ENCODE assay signal across 1 cellular context in the genomic region with DNA sequence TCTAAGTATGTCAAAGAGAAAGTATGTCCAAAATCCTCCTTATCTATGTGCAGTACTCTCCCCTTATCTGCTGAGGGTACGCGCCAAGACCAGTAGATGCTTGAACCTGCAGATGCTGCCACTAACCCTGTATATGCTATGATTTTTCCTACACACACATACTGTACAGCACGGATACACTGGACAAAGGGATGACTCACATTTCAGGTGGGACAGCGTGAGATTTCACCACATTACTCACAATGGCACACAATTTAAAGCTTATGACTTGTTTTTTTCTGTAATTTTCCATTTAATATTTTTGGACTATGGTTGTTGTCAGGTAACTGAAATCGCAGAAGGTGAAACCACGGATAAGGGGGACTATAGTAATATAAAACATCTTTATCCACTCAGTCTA.
TF ChIP-seq lines count a peak whose summit lies in the region.

No MANE protein-coding gene starts in this region.

TF ChIP-seq in K562, 482 proteins besides CTCF, POLR2A, EP300 and RAD21:
- TF ChIP-seq, protein P1, sequence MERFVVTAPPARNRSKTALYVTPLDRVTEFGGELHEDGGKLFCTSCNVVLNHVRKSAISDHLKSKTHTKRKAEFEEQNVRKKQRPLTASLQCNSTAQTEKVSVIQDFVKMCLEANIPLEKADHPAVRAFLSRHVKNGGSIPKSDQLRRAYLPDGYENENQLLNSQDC (CRISPR knock-in tag; IDR thresholded peaks at IDR 0.05): no peak
- TF ChIP-seq CTBP1 (IDR thresholded peaks at IDR 0.05; ENCODE audit: borderline replicate concordance) (peak; percentile 26; the same call in 1 of the 2 replicates), CEBPG (CRISPR knock-in tag; IDR thresholded peaks at IDR 0.05) (no peak), CEBPG (tag; conservative IDR thresholded peaks at IDR 0.05 in 1 of 2, IDR thresholded peaks at IDR 0.05 in 1 of 2) (no peak), PRMT5 (CRISPR knock-in tag; IDR thresholded peaks at IDR 0.05) (no peak), ZNF239 (CRISPR knock-in tag; IDR thresholded peaks at IDR 0.05) (no peak), PHF8 (IDR thresholded peaks at IDR 0.05; ENCODE audit: borderline replicate concordance, low read length) (no peak), STAG1 (CRISPR knock-in tag; IDR thresholded peaks at IDR 0.05; ENCODE audit: borderline replicate concordance) (no peak), OTX1 (CRISPR knock-in tag; IDR thresholded peaks at IDR 0.05) (no peak), ZNF121 (CRISPR knock-in tag; conservative IDR thresholded peaks at IDR 0.05) (no peak), RCOR1 (IDR thresholded peaks at IDR 0.05; ENCODE audit: borderline replicate concordance in 1 of 2, low read depth in 2 of 2, low read length in 2 of 2) (peak in 1 of 2 experiments; percentile 27; a peak in 1 of 4 replicates), SMARCA4 (IDR thresholded peaks at IDR 0.05) (no peak), MEF2A (IDR thresholded peaks at IDR 0.05; ENCODE audit: control insufficient read depth, low read depth, low read length) (no peak), WHSC1 (IDR thresholded peaks at IDR 0.05; ENCODE audit: low read length) (no peak), JUND (IDR thresholded peaks at IDR 0.05; ENCODE audit: borderline replicate concordance, low read depth, low read length) (0 out of 2 replicates have a peak, but pooled peaks have one; percentile 14), JUND (tag; IDR thresholded peaks at IDR 0.05; ENCODE audit: borderline replicate concordance, low read depth, low read length) (no peak), ZNF668 (CRISPR knock-in tag; IDR thresholded peaks at IDR 0.05) (no peak), ERF (CRISPR knock-in tag; IDR thresholded peaks at IDR 0.05) (no peak), EZH2 (IDR thresholded peaks at IDR 0.05; ENCODE audit: borderline replicate concordance, low read depth, low read length) (no peak), SRSF7 (optimal IDR thresholded peaks at IDR 0.05; ENCODE audit: low read depth, low read length) (no peak), FOXJ3 (CRISPR knock-in tag; IDR thresholded peaks at IDR 0.05) (no peak), ASH1L (IDR thresholded peaks at IDR 0.05; ENCODE audit: borderline replicate concordance, low read depth, partially characterized antibody) (no peak), CBFB (CRISPR knock-in tag; IDR thresholded peaks at IDR 0.05) (no peak), PURB (CRISPR knock-in tag; IDR thresholded peaks at IDR 0.05; ENCODE audit: low read depth) (no peak), ZNF830 (CRISPR knock-in tag; IDR thresholded peaks at IDR 0.05) (no peak), STAT5B (CRISPR knock-in tag; IDR thresholded peaks at IDR 0.05) (no peak), LARP7 (IDR thresholded peaks at IDR 0.05) (no peak), CBX2 (IDR thresholded peaks at IDR 0.05; ENCODE audit: insufficient read depth, low read length, poor library complexity, severe bottlenecking) (no peak), TEAD4 (IDR thresholded peaks at IDR 0.05; ENCODE audit: low read length) (peak; percentile 15; the same call in 1 of the 2 replicates), TEAD4 (CRISPR knock-in tag; IDR thresholded peaks at IDR 0.05; ENCODE audit: borderline replicate concordance) (no peak), ZNF431 (CRISPR knock-in tag; IDR thresholded peaks at IDR 0.05) (no peak), HSF4 (CRISPR knock-in tag; IDR thresholded peaks at IDR 0.05; ENCODE audit: borderline replicate concordance) (no peak), SUPT5H (IDR thresholded peaks at IDR 0.05) (no peak), ZNF124 (CRISPR knock-in tag; IDR thresholded peaks at IDR 0.05) (no peak), RBM15 (IDR thresholded peaks at IDR 0.05; ENCODE audit: insufficient read depth, low read length) (no peak), ZKSCAN3 (CRISPR knock-in tag; IDR thresholded peaks at IDR 0.05) (no peak), DIDO1 (tag; IDR thresholded peaks at IDR 0.05; ENCODE audit: low read depth) (no peak), SMARCA5 (IDR thresholded peaks at IDR 0.05) (no peak), SMARCE1 (IDR thresholded peaks at IDR 0.05) (no peak), CBFA2T3 (IDR thresholded peaks at IDR 0.05) (peak; percentile 14; the same call in 1 of the 2 replicates), PML (IDR thresholded peaks at IDR 0.05; ENCODE audit: low read length) (peak; percentile 42; the same call in 1 of the 2 replicates), HDAC2 (IDR thresholded peaks at IDR 0.05) (no peak), FOSL1 (tag; conservative IDR thresholded peaks at IDR 0.05) (peak; percentile 31; the same call in 1 of the 2 replicates), TGIF2 (CRISPR knock-in tag; IDR thresholded peaks at IDR 0.05) (no peak)
- TF ChIP-seq, protein P2, sequence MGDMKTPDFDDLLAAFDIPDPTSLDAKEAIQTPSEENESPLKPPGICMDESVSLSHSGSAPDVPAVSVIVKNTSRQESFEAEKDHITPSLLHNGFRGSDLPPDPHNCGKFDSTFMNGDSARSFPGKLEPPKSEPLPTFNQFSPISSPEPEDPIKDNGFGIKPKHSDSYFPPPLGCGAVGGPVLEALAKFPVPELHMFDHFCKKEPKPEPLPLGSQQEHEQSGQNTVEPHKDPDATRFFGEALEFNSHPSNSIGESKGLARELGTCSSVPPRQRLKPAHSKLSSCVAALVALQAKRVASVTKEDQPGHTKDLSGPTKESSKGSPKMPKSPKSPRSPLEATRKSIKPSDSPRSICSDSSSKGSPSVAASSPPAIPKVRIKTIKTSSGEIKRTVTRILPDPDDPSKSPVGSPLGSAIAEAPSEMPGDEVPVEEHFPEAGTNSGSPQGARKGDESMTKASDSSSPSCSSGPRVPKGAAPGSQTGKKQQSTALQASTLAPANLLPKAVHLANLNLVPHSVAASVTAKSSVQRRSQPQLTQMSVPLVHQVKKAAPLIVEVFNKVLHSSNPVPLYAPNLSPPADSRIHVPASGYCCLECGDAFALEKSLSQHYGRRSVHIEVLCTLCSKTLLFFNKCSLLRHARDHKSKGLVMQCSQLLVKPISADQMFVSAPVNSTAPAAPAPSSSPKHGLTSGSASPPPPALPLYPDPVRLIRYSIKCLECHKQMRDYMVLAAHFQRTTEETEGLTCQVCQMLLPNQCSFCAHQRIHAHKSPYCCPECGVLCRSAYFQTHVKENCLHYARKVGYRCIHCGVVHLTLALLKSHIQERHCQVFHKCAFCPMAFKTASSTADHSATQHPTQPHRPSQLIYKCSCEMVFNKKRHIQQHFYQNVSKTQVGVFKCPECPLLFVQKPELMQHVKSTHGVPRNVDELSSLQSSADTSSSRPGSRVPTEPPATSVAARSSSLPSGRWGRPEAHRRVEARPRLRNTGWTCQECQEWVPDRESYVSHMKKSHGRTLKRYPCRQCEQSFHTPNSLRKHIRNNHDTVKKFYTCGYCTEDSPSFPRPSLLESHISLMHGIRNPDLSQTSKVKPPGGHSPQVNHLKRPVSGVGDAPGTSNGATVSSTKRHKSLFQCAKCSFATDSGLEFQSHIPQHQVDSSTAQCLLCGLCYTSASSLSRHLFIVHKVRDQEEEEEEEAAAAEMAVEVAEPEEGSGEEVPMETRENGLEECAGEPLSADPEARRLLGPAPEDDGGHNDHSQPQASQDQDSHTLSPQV (IDR thresholded peaks at IDR 0.05): 0 out of 2 replicates have a peak, but pooled peaks have one; percentile 36
- TF ChIP-seq, protein P3, sequence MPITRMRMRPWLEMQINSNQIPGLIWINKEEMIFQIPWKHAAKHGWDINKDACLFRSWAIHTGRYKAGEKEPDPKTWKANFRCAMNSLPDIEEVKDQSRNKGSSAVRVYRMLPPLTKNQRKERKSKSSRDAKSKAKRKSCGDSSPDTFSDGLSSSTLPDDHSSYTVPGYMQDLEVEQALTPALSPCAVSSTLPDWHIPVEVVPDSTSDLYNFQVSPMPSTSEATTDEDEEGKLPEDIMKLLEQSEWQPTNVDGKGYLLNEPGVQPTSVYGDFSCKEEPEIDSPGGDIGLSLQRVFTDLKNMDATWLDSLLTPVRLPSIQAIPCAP (CRISPR knock-in tag; IDR thresholded peaks at IDR 0.05; ENCODE audit: borderline replicate concordance): no peak
- TF ChIP-seq, protein P4, sequence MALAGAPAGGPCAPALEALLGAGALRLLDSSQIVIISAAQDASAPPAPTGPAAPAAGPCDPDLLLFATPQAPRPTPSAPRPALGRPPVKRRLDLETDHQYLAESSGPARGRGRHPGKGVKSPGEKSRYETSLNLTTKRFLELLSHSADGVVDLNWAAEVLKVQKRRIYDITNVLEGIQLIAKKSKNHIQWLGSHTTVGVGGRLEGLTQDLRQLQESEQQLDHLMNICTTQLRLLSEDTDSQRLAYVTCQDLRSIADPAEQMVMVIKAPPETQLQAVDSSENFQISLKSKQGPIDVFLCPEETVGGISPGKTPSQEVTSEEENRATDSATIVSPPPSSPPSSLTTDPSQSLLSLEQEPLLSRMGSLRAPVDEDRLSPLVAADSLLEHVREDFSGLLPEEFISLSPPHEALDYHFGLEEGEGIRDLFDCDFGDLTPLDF (CRISPR knock-in tag; IDR thresholded peaks at IDR 0.05): no peak
- TF ChIP-seq, protein P5, sequence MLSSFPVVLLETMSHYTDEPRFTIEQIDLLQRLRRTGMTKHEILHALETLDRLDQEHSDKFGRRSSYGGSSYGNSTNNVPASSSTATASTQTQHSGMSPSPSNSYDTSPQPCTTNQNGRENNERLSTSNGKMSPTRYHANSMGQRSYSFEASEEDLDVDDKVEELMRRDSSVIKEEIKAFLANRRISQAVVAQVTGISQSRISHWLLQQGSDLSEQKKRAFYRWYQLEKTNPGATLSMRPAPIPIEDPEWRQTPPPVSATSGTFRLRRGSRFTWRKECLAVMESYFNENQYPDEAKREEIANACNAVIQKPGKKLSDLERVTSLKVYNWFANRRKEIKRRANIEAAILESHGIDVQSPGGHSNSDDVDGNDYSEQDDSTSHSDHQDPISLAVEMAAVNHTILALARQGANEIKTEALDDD (IDR thresholded peaks at IDR 0.05): no peak
- TF ChIP-seq, protein P6, sequence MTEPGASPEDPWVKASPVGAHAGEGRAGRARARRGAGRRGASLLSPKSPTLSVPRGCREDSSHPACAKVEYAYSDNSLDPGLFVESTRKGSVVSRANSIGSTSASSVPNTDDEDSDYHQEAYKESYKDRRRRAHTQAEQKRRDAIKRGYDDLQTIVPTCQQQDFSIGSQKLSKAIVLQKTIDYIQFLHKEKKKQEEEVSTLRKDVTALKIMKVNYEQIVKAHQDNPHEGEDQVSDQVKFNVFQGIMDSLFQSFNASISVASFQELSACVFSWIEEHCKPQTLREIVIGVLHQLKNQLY (CRISPR knock-in tag; conservative IDR thresholded peaks at IDR 0.05): no peak
- TF ChIP-seq, protein P7, sequence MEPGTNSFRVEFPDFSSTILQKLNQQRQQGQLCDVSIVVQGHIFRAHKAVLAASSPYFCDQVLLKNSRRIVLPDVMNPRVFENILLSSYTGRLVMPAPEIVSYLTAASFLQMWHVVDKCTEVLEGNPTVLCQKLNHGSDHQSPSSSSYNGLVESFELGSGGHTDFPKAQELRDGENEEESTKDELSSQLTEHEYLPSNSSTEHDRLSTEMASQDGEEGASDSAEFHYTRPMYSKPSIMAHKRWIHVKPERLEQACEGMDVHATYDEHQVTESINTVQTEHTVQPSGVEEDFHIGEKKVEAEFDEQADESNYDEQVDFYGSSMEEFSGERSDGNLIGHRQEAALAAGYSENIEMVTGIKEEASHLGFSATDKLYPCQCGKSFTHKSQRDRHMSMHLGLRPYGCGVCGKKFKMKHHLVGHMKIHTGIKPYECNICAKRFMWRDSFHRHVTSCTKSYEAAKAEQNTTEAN (CRISPR knock-in tag; IDR thresholded peaks at IDR 0.05): no peak
- TF ChIP-seq, protein P8, sequence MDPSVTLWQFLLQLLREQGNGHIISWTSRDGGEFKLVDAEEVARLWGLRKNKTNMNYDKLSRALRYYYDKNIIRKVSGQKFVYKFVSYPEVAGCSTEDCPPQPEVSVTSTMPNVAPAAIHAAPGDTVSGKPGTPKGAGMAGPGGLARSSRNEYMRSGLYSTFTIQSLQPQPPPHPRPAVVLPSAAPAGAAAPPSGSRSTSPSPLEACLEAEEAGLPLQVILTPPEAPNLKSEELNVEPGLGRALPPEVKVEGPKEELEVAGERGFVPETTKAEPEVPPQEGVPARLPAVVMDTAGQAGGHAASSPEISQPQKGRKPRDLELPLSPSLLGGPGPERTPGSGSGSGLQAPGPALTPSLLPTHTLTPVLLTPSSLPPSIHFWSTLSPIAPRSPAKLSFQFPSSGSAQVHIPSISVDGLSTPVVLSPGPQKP (CRISPR knock-in tag; IDR thresholded peaks at IDR 0.05): no peak
- TF ChIP-seq, protein P9, sequence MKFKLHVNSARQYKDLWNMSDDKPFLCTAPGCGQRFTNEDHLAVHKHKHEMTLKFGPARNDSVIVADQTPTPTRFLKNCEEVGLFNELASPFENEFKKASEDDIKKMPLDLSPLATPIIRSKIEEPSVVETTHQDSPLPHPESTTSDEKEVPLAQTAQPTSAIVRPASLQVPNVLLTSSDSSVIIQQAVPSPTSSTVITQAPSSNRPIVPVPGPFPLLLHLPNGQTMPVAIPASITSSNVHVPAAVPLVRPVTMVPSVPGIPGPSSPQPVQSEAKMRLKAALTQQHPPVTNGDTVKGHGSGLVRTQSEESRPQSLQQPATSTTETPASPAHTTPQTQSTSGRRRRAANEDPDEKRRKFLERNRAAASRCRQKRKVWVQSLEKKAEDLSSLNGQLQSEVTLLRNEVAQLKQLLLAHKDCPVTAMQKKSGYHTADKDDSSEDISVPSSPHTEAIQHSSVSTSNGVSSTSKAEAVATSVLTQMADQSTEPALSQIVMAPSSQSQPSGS (CRISPR knock-in tag; IDR thresholded peaks at IDR 0.05): no peak
- TF ChIP-seq, protein P10, sequence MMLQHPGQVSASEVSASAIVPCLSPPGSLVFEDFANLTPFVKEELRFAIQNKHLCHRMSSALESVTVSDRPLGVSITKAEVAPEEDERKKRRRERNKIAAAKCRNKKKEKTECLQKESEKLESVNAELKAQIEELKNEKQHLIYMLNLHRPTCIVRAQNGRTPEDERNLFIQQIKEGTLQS (IDR thresholded peaks at IDR 0.05): peak; percentile 50
- TF ChIP-seq, protein P10 (CRISPR knock-in tag; conservative IDR thresholded peaks at IDR 0.05): no peak
